12 cellular contexts compared by ENCODE assay signal in genomic region chr9:109113892-109114609, GRCh38. TPM values are rescaled to one million over a fixed set of nuclear protein-coding genes. Genes with fewer than 3 reads are reported as not detected.
A peak's percentile ranks its signal among the peaks of the same experiment; 100 is the strongest.
DNase-seq lines count a peak whose midpoint lies in the region; ATAC-seq and TF ChIP-seq lines count a peak whose summit lies in the region.
"Had no signal": no experiment of that assay in that cellular context is flagged by ENCODE, and none has a peak within 500 bp of the region (broad histone marks: within the 10 kb centered on the region; RNA-seq: fewer than 3 reads in every experiment).

No MANE protein-coding gene starts in this region.

- 0 out of 2 replicates have a peak overlapping the region, but pooled peaks have one; percentile 51 for H3K23ac ChIP-seq in IMR-90 (ENCODE audit: low read depth, low read length)

- H3K9me1 ChIP-seq in IMR-90 (ENCODE audit: insufficient read depth, low read length) = peaks cover 4% of the 10 kb centered on the region; the same call in 1 of the 2 replicates

- in situ Hi-C loops in IMR-90 (cut with MboI; ENCODE audit: low sequenced_read_pairs) (no loop called here), gastrocnemius medialis (cut with MboI; ENCODE audit: low sequenced_read_pairs in 4 of 4) (loop anchor here in 1 of 4 donors (25.0 kb wide), 1 partner anchor 1827 kb away; the partner anchor contains the start of gene RAD23B)

- intact Hi-C loops in IMR-90 (cut with micrococcal nuclease) (loop anchor here (10.0 kb wide), 2 partner anchors 141 to 211 kb away; partner anchors contain the start of gene EPB41L4B), left ventricle myocardium inferior (cut with micrococcal nuclease) (no loop called here), gastrocnemius medialis (cut with DNase I; ENCODE audit: low total_unique reads) (loop anchor here (5.0 to 10.0 kb wide), 2 partner anchors 393 to 1379 kb away; no protein-coding TSS in a partner anchor)

- H3K4ac ChIP-seq in IMR-90 (ENCODE audit: low read depth, low read length) = no peak overlapping the region; the same call in 1 of the 2 replicates

- no peak overlapping the region for H3K9ac ChIP-seq in IMR-90 (ENCODE audit: low read depth, low read length)

- no peak overlapping the region for H4K91ac ChIP-seq in IMR-90 (ENCODE audit: insufficient read depth, low read depth, low read length)

- no peak for DNase-seq in IMR-90
- DNase-seq in WTC11 (ENCODE audit: low spot score) = no peak
- no peak for DNase-seq in left ventricle myocardium inferior
- peak in 1 of 2 donors; percentile 28 for DNase-seq in gastrocnemius medialis
- DNase-seq in NCI-H446 treated with DMSO at 0.1 percent for 48 hours (lab: John Stamatoyannopoulos, UW) = no peak
- DNase-seq in effector CD8-positive, alpha-beta T cell (lab: John Stamatoyannopoulos, UW) = no peak
- DNase-seq: activated CD4-positive, CD25-positive, alpha-beta regulatory T cell; GOT3 had no signal

- H3K18ac ChIP-seq in IMR-90 (ENCODE audit: low read depth, low read length) = no peak overlapping the region

- H4K8ac ChIP-seq in IMR-90 (ENCODE audit: low read depth in 2 of 2, low read length in 2 of 2) = no peak overlapping the region

- TF ChIP-seq POLR2A in IMR-90 (IDR thresholded peaks at IDR 0.05; ENCODE audit: low read depth, low read length) (no peak), gastrocnemius medialis (IDR thresholded peaks at IDR 0.05) (peak; percentile 22 to 40)

- no peak overlapping the region for H2BK15ac ChIP-seq in IMR-90 (ENCODE audit: low read depth, low read length)

- no peak overlapping the region for H4K5ac ChIP-seq in IMR-90 (ENCODE audit: low read depth, low read length)

- CTCF ChIA-PET in IMR-90 (lab: Yijun Ruan, JAX) = no interaction called here
- CTCF ChIA-PET in WTC11 (lab: Charles Lee) = no interaction called here

- H3K36me3 ChIP-seq in IMR-90 (ENCODE audit: control insufficient read depth, insufficient read depth, low read length) = no peaks in the 10 kb centered on the region
- no peaks in the 10 kb centered on the region for H3K36me3 ChIP-seq in left ventricle myocardium inferior
- H3K36me3 ChIP-seq in gastrocnemius medialis = no peaks in the 10 kb centered on the region

- H3K4me1 ChIP-seq in IMR-90 (ENCODE audit: control insufficient read depth, insufficient read depth, low read length) (peaks cover 7% of the 10 kb centered on the region), left ventricle myocardium inferior (peaks cover 100% of the 10 kb centered on the region), gastrocnemius medialis (peaks cover 69 to 95% of the 10 kb centered on the region in 2 donors)

- TF ChIP-seq RAD21 in IMR-90 (IDR thresholded peaks at IDR 0.05; ENCODE audit: low read length) = no peak

- WGBS in IMR-90 (ENCODE audit: extremely low coverage in 2 of 2, insufficient read length in 1 of 2), 2 experiments = 80% methylated on average over 1 of the region's 12 CpGs; no CpG with 5 or more reads in 1 of the 2 experiments

- H3K56ac ChIP-seq in IMR-90 (ENCODE audit: extremely low read depth, insufficient read depth, low read length) = no peak overlapping the region

- POLR2A ChIA-PET in IMR-90 (lab: Charles Lee; ENCODE audit: unreplicated experiment) (no interaction called here), WTC11 (lab: Charles Lee) (no interaction called here)

- H3K4me1 Mint-ChIP-seq in WTC11 = peaks cover 78% of the 10 kb centered on the region

- H4K20me1 ChIP-seq in IMR-90 (ENCODE audit: insufficient read depth, low read length) = peaks cover 36% of the 10 kb centered on the region

- H2BK20ac ChIP-seq in IMR-90 (ENCODE audit: low read depth, low read length) = no peak overlapping the region

- H2BK5ac ChIP-seq in IMR-90 (ENCODE audit: low read depth, low read length, poor library complexity, severe bottlenecking) = no peak overlapping the region

- no peak for TF ChIP-seq CTCF in IMR-90 (conservative IDR thresholded peaks at IDR 0.05; ENCODE audit: low read depth, low read length)
- no peak for TF ChIP-seq CTCF in WTC11 (IDR thresholded peaks at IDR 0.05)
- TF ChIP-seq CTCF in left ventricle myocardium inferior (IDR thresholded peaks at IDR 0.05; ENCODE audit: borderline replicate concordance) = no peak
- TF ChIP-seq CTCF in gastrocnemius medialis (IDR thresholded peaks at IDR 0.05 in 4 of 5, conservative IDR thresholded peaks at IDR 0.05 in 1 of 5) = no peak

- H3K4me3 ChIP-seq in IMR-90 (ENCODE audit: insufficient read depth, low read depth, low read length) (no peak overlapping the region), left ventricle myocardium inferior (peak overlapping the region; percentile 31), gastrocnemius medialis (peak overlapping the region in 3 of 4 donors; percentile 7 to 15 (median 8))

- H3K27me3 Mint-ChIP-seq in WTC11 (ENCODE audit: low read depth) = no peaks in the 10 kb centered on the region

- H2BK120ac ChIP-seq in IMR-90 (ENCODE audit: low read depth, low read length) = no peak overlapping the region

- H3K79me1 ChIP-seq in IMR-90 (ENCODE audit: low read depth in 1 of 2, low read length in 2 of 2) = peaks cover 4 to 43% of the 10 kb centered on the region in 2 experiments; a peak in 2 of 4 replicates

- H3K27ac ChIP-seq in IMR-90 (ENCODE audit: insufficient read depth, low read length) = no peak overlapping the region
- H3K27ac ChIP-seq in left ventricle myocardium inferior (replicated peaks) = peak overlapping the region; percentile 98
- H3K27ac ChIP-seq in gastrocnemius medialis = peak overlapping the region; percentile 76 to 98 (median 88)

- H3K14ac ChIP-seq in IMR-90 (replicated peaks; ENCODE audit: low read depth, low read length) = no peak overlapping the region

- no peak overlapping the region for H3K4me2 ChIP-seq in IMR-90 (ENCODE audit: low read depth, low read length)

- no peaks in the 10 kb centered on the region for H3K9me3 Mint-ChIP-seq in WTC11

- H3K36me3 Mint-ChIP-seq in WTC11 = peaks cover 13% of the 10 kb centered on the region

- peak overlapping the region; percentile 33 for H2AK9ac ChIP-seq in IMR-90 (replicated peaks; ENCODE audit: low read depth, low read length, poor library complexity)

- no peak overlapping the region for H3K4me3 Mint-ChIP-seq in WTC11

- no peaks in the 10 kb centered on the region for H3K27me3 ChIP-seq in IMR-90 (ENCODE audit: control insufficient read depth, insufficient read depth, low read length)
- H3K27me3 ChIP-seq in left ventricle myocardium inferior (ENCODE audit: low read depth) = no peaks in the 10 kb centered on the region
- no peaks in the 10 kb centered on the region for H3K27me3 ChIP-seq in gastrocnemius medialis

- H2AK5ac ChIP-seq in IMR-90 (ENCODE audit: low read depth, low read length) = no peak overlapping the region

- no TSS peak for BruUV-seq in IMR-90 (replicated peaks; lab: Mats Ljungman, UMichigan)

- no peak for ATAC-seq in IMR-90 (ENCODE audit: low read depth)
- ATAC-seq in WTC11 = no peak
- peak; percentile 39 to 68 for ATAC-seq in gastrocnemius medialis
- no peak for ATAC-seq in GM18498 (IDR thresholded peaks at IDR 0.05; ENCODE audit: unreplicated experiment)
- ATAC-seq in HG03025 (IDR thresholded peaks at IDR 0.05; ENCODE audit: low FRiP score, unreplicated experiment) = no peak

- dilution Hi-C loops in IMR-90 (cut with HindIII; ENCODE audit: low sequenced_read_pairs, unreplicated experiment) = no loop called here

- H3K27ac Mint-ChIP-seq in WTC11 = peak overlapping the region; percentile 82

- no peak overlapping the region for H2AFZ ChIP-seq in IMR-90 (replicated peaks; ENCODE audit: low read length, poor library complexity)

- H3K9me3 ChIP-seq in IMR-90 (ENCODE audit: control insufficient read depth, insufficient read depth, low read length) (no peaks in the 10 kb centered on the region), left ventricle myocardium inferior (replicated peaks) (no peaks in the 10 kb centered on the region), gastrocnemius medialis (no peaks in the 10 kb centered on the region)

TF ChIP-seq in IMR-90, 13 proteins besides CTCF, POLR2A, EP300 and RAD21 (continues in another document):
- TF ChIP-seq USF2 (IDR thresholded peaks at IDR 0.05; ENCODE audit: low read depth, low read length) (no peak), BHLHE40 (IDR thresholded peaks at IDR 0.05; ENCODE audit: low read depth, low read length) (no peak), SMC3 (IDR thresholded peaks at IDR 0.05; ENCODE audit: low read depth, low read length) (no peak), CHD1 (IDR thresholded peaks at IDR 0.05; ENCODE audit: low read depth, low read length) (no peak)

TF ChIP-seq in WTC11, 78 proteins besides CTCF, POLR2A, EP300 and RAD21 (continues in another document):
- TF ChIP-seq, protein P1, sequence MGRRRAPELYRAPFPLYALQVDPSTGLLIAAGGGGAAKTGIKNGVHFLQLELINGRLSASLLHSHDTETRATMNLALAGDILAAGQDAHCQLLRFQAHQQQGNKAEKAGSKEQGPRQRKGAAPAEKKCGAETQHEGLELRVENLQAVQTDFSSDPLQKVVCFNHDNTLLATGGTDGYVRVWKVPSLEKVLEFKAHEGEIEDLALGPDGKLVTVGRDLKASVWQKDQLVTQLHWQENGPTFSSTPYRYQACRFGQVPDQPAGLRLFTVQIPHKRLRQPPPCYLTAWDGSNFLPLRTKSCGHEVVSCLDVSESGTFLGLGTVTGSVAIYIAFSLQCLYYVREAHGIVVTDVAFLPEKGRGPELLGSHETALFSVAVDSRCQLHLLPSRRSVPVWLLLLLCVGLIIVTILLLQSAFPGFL (CRISPR knock-in tag; IDR thresholded peaks at IDR 0.05; ENCODE audit: borderline replicate concordance) = no peak
- no peak for TF ChIP-seq OVOL2 (CRISPR knock-in tag; IDR thresholded peaks at IDR 0.05; ENCODE audit: borderline replicate concordance)
- TF ChIP-seq TP53 (CRISPR knock-in tag; IDR thresholded peaks at IDR 0.05) = no peak

RNA-seq across cellular contexts. Expression of gene TMEM245, which starts 5.7 kb away (rescaled TPM):
- 51.7 and 57.9 TPM in 2 replicates for total RNA-seq in IMR-90 (2012; rRNA removed)
- 21.0 and 24.8 TPM in 2 replicates for polyA plus RNA-seq in IMR-90 (2012; rRNA removed)
- polyA plus RNA-seq in IMR-90 (2012; cell fraction: cytosol; rRNA removed) = 11.7 and 26.8 TPM in 2 replicates
- polyA plus RNA-seq in IMR-90 (2012; cell fraction: nucleus; rRNA removed; ENCODE audit: low replicate concordance) = 4.9 and 24.1 TPM in 2 replicates
- 40.8 to 47.2 TPM (median 43.2 TPM) in 3 replicates for total RNA-seq in WTC11 (2021)
- 97.4 TPM for total RNA-seq in left ventricle myocardium inferior
- total RNA-seq in gastrocnemius medialis = 100 to 1,000 TPM in 1 of 4 donors, 10 to 100 TPM in 3; 45.7 to 121 (median 71.4) TPM

RNA-seq across cellular contexts. Expression of gene FRRS1L, which starts 53.0 kb away (rescaled TPM):
- total RNA-seq in IMR-90 (2012; rRNA removed) (under 0.01 TPM in 1 of 2 replicates, not detected in the other), WTC11 (2021) (0.71 to 1.1 TPM (median 1.0 TPM) in 3 replicates), left ventricle myocardium inferior (2.5 TPM), gastrocnemius medialis (under 1 TPM in 1 of 4 donors, not detected in 3; 0.02 TPM)
- polyA plus RNA-seq in IMR-90 (2012; rRNA removed) = 0.05 and 0.06 TPM in 2 replicates
- 0.01 and 0.03 TPM in 2 replicates for polyA plus RNA-seq in IMR-90 (2012; cell fraction: cytosol; rRNA removed)
- polyA plus RNA-seq in IMR-90 (2012; cell fraction: nucleus; rRNA removed; ENCODE audit: low replicate concordance) = under 0.01 and 0.08 TPM in 2 replicates
- total RNA-seq: G401, lung microvascular endothelial cell had no signal

Comparison
In these comparisons a context has a peak if more than half of its experiments do, and no peak if none do; other contexts are left out.
1. ATAC-seq: peak in gastrocnemius medialis (2 of 2); none in IMR-90 (single experiment), WTC11 (single experiment), GM18498 (single experiment) and HG03025 (single experiment).